ENCODE assay signal across 8 cellular contexts in the genomic region with DNA sequence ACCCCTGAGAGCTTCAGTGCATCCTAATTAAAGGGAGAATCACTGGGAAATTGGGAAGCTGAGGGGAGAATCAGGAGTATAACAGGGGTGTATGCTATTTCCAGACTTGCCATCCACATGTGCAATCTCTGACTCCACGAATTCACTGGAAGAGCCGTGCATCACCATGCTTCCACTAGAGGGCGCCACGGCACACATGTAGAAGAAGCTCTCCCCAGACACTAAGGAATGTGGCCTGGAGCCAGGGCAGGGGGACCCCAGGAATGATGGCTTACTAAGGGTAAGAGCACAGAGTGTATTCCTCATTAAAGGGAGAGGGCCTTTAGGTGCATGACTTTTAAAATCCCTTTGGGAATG.
DNase-seq lines count a peak whose midpoint lies in the region; ATAC-seq and TF ChIP-seq lines count a peak whose summit lies in the region.

No MANE protein-coding gene starts in this region.

- no peaks in the 10 kb centered on the region for H3K36me3 Mint-ChIP-seq in CD4-positive, alpha-beta T cell (ENCODE audit: low read depth)

- intact Hi-C loops in CD4-positive, alpha-beta T cell (cut with DNase I, micrococcal nuclease) = loop anchor here (1.0 to 10.0 kb wide), 3 partner anchors 407 to 605 kb away; no protein-coding TSS in a partner anchor
- intact Hi-C loops in HCT116 (cut with micrococcal nuclease) (loop anchor here (1.0 kb wide), 1 partner anchor 297 kb away; no protein-coding TSS in a partner anchor), upper lobe of right lung (cut with DNase I) (no loop called here)

- H3K4me3 ChIP-seq in HCT116 (replicated peaks in 1 of 2; ENCODE audit: low read depth in 1 of 2, low read length in 2 of 2) = no peak overlapping the region
- no peak overlapping the region for H3K4me3 ChIP-seq in NT2/D1 (ENCODE audit: insufficient read length, low read depth)
- no peak overlapping the region for H3K4me3 ChIP-seq in fibroblast of the aortic adventitia (ENCODE audit: low read depth, low read length)
- H3K4me3 ChIP-seq in neutrophil (ENCODE audit: low read depth in 1 of 2, low read length in 1 of 2) = no peak overlapping the region
- no peak overlapping the region for H3K4me3 ChIP-seq in upper lobe of right lung

- CTCF ChIA-PET in CD4-positive, alpha-beta T cell (lab: Charles Lee) = interaction anchor here (0.6 to 2.0 kb wide), 3 partner anchors 10 to 431 kb away, joined by 3 to 6 read pairs (median 5); no protein-coding TSS in a partner anchor
- CTCF ChIA-PET in HCT116 (lab: Charles Lee) = interaction anchor here (0.6 to 21.2 kb wide), 28 partner anchors 9 to 475 kb away, joined by 3 to 338 read pairs (median 3); no protein-coding TSS in a partner anchor

- no peak overlapping the region for H3K4me3 Mint-ChIP-seq in CD4-positive, alpha-beta T cell

- H3K9me2 ChIP-seq in HCT116 (ENCODE audit: insufficient read depth) = no peaks in the 10 kb centered on the region

- no peaks in the 10 kb centered on the region for H3K79me2 ChIP-seq in HCT116 (ENCODE audit: insufficient read depth, low read length)

- RAD21 ChIA-PET in HCT116 (lab: Charles Lee; ENCODE audit: low non-redundant PET in 1 of 2, low total read pairs in 2 of 2, uncharacterized antibody in 2 of 2, unreplicated experiment in 2 of 2) = interaction anchor here (1.2 to 2.7 kb wide), 5 partner anchors 24 to 296 kb away, joined by 4 to 21 read pairs (median 5); no protein-coding TSS in a partner anchor

- no peak for TF ChIP-seq POLR2A in HCT116 (IDR thresholded peaks at IDR 0.05; ENCODE audit: borderline replicate concordance, extremely low read depth, insufficient read depth, insufficient read length)

- BruUV-seq in HCT116 (replicated peaks; lab: Mats Ljungman, UMichigan) = no TSS peak

- POLR2A ChIA-PET in CD4-positive, alpha-beta T cell (lab: Charles Lee) = no interaction called here
- POLR2A ChIA-PET in HCT116 (lab: Charles Lee) = interaction anchor here (1.4 to 2.5 kb wide), 3 partner anchors 23 to 296 kb away, joined by 3 to 8 read pairs (median 6); no protein-coding TSS in a partner anchor

- no peaks in the 10 kb centered on the region for H4K20me1 ChIP-seq in HCT116 (ENCODE audit: insufficient read depth)

- no peak for ATAC-seq in CD4-positive, alpha-beta T cell (ENCODE audit: poor library complexity)
- ATAC-seq in HCT116 (peak; percentile 89), upper lobe of right lung (peak; percentile 75)

- H3K27me3 Mint-ChIP-seq in CD4-positive, alpha-beta T cell = peaks cover 40% of the 10 kb centered on the region

- H3K4me1 ChIP-seq in HCT116 (ENCODE audit: control insufficient read depth in 1 of 2, insufficient read depth in 2 of 2, low read length in 2 of 2) (peaks cover 2 to 12% of the 10 kb centered on the region in 2 experiments; a peak in 3 of 4 replicates), NT2/D1 (ENCODE audit: insufficient read depth, insufficient read length) (no peaks in the 10 kb centered on the region), neutrophil (ENCODE audit: control insufficient read depth in 1 of 2, insufficient read depth in 1 of 2, low read depth in 1 of 2, low read length in 1 of 2) (peaks cover 3 to 21% of the 10 kb centered on the region in 2 experiments), upper lobe of right lung (peaks cover 17% of the 10 kb centered on the region)

- 0 out of 2 replicates have a peak overlapping the region, but pooled peaks have one; percentile 2 for H3K4me2 ChIP-seq in HCT116 (ENCODE audit: low read length)

- H3K9me3 Mint-ChIP-seq in CD4-positive, alpha-beta T cell = no peaks in the 10 kb centered on the region

- H3K9me3 ChIP-seq in CD4-positive, alpha-beta T cell (ENCODE audit: control insufficient read depth, low read length) = no peaks in the 10 kb centered on the region
- H3K9me3 ChIP-seq in HCT116 (ENCODE audit: control insufficient read depth in 1 of 2, insufficient read depth in 1 of 2, low read depth in 1 of 2, low read length in 2 of 2) (no peaks in the 10 kb centered on the region), NT2/D1 (ENCODE audit: insufficient read depth, low read length) (no peaks in the 10 kb centered on the region), neutrophil (no peaks in the 10 kb centered on the region), upper lobe of right lung (no peaks in the 10 kb centered on the region)

- H3K27me3 ChIP-seq in CD4-positive, alpha-beta T cell (ENCODE audit: control insufficient read depth, insufficient read depth, low read length) = no peaks in the 10 kb centered on the region
- H3K27me3 ChIP-seq in HCT116 (ENCODE audit: insufficient read depth, low read length) (no peaks in the 10 kb centered on the region), NT2/D1 (ENCODE audit: insufficient read depth, insufficient read length) (no peaks in the 10 kb centered on the region), neutrophil (peaks cover 12% of the 10 kb centered on the region), upper lobe of right lung (no peaks in the 10 kb centered on the region)

- no peaks in the 10 kb centered on the region for H3K4me1 Mint-ChIP-seq in CD4-positive, alpha-beta T cell (ENCODE audit: low read depth)

- TF ChIP-seq RAD21 in HCT116 (IDR thresholded peaks at IDR 0.05; ENCODE audit: low read depth) = peak; percentile 82

- peak; percentile 74 for TF ChIP-seq CTCF in CD4-positive, alpha-beta T cell (IDR thresholded peaks at IDR 0.05)
- peak; percentile 87 to 99 (median 97) for TF ChIP-seq CTCF in HCT116 (IDR thresholded peaks at IDR 0.05 in 2 of 3, conservative IDR thresholded peaks at IDR 0.05 in 1 of 3; ENCODE audit: borderline replicate concordance in 1 of 3, insufficient read depth in 1 of 3, low read depth in 2 of 3, low read length in 2 of 3)
- TF ChIP-seq CTCF in fibroblast of the aortic adventitia (IDR thresholded peaks at IDR 0.05; ENCODE audit: insufficient read depth, low read length) = peak; percentile 78
- peak; percentile 71 for TF ChIP-seq CTCF in neutrophil (IDR thresholded peaks at IDR 0.05)
- TF ChIP-seq CTCF in upper lobe of right lung (IDR thresholded peaks at IDR 0.05) = peak; percentile 83

- H3K9ac ChIP-seq in HCT116 (ENCODE audit: low read length) = no peak overlapping the region
- H3K9ac ChIP-seq in NT2/D1 (ENCODE audit: insufficient read length, low read depth) = no peak overlapping the region

- DNase-seq in CD4-positive, alpha-beta T cell = peak; percentile 17 to 50 (median 30)
- DNase-seq in HCT116 (ENCODE audit: low read depth, low spot score) (peak; percentile 56), NT2/D1 (ENCODE audit: low read depth, low spot score) (peak; percentile 88), fibroblast of the aortic adventitia (ENCODE audit: low read depth) (peak; percentile 71), upper lobe of right lung (peak; percentile 81), NCI-H128 (lab: John Stamatoyannopoulos, UW; ENCODE audit: unreplicated experiment) (no peak)
- peak; percentile 43 for DNase-seq in activated T-cell treated with anti-CD3 and anti-CD28 coated beads, Interleukin-2, amount 50 U/mL, for 1 hour

- peak overlapping the region; percentile 75 for H2AFZ ChIP-seq in HCT116 (ENCODE audit: low read depth, low read length, poor library complexity, severe bottlenecking)

- H3K27ac Mint-ChIP-seq in CD4-positive, alpha-beta T cell = no peak overlapping the region

- H3K27ac ChIP-seq in CD4-positive, alpha-beta T cell (ENCODE audit: low read depth, low read length) = no peak overlapping the region
- H3K27ac ChIP-seq in HCT116 (ENCODE audit: low read depth, low read length) = no peak overlapping the region
- H3K27ac ChIP-seq in neutrophil = no peak overlapping the region
- no peak overlapping the region for H3K27ac ChIP-seq in upper lobe of right lung

- H3K36me3 ChIP-seq in HCT116 (ENCODE audit: control insufficient read depth in 1 of 2, insufficient read depth in 2 of 2, low read length in 2 of 2) (no peaks in the 10 kb centered on the region), NT2/D1 (ENCODE audit: insufficient read depth, insufficient read length, low read length) (no peaks in the 10 kb centered on the region), neutrophil (no peaks in the 10 kb centered on the region), upper lobe of right lung (no peaks in the 10 kb centered on the region)

TF ChIP-seq in HCT116, 20 proteins besides CTCF, POLR2A, EP300 and RAD21:
- TF ChIP-seq CBX3 (IDR thresholded peaks at IDR 0.05; ENCODE audit: low read depth) (0 out of 2 replicates have a peak, but pooled peaks have one; percentile 32), YY1 (IDR thresholded peaks at IDR 0.05; ENCODE audit: extremely low read depth, insufficient replicate concordance, low read depth, low read length) (peak; percentile 58), SP1 (IDR thresholded peaks at IDR 0.05; ENCODE audit: low read depth) (no peak)
